Comparison of ENCODE assay signal across 8 cellular contexts in genomic region chr22:44975444-44976262, GRCh38. TPM values are rescaled to one million over a fixed set of nuclear protein-coding genes. Genes with fewer than 3 reads are reported as not detected.
DNase-seq lines count a peak whose midpoint lies in the region; ATAC-seq and TF ChIP-seq lines count a peak whose summit lies in the region.

No MANE protein-coding gene starts in this region.

- no peaks in the 10 kb centered on the region for H3K27me3 Mint-ChIP-seq in endodermal cell (ENCODE audit: insufficient read depth)

- TF ChIP-seq CTCF in endodermal cell (conservative IDR thresholded peaks at IDR 0.05) = peak; percentile 96

- H3K9ac ChIP-seq in endodermal cell (ENCODE audit: extremely low read depth, low read length, poor library complexity, severe bottlenecking) = no peak overlapping the region
- no peak overlapping the region for H3K9ac ChIP-seq in mesenchymal stem cell (ENCODE audit: low read length)

- H3K79me1 ChIP-seq in mesenchymal stem cell (replicated peaks; ENCODE audit: low read length, poor library complexity, severe bottlenecking) = no peaks in the 10 kb centered on the region

- H4K8ac ChIP-seq in mesenchymal stem cell (ENCODE audit: low read length) = no peak overlapping the region

- H3K9me3 Mint-ChIP-seq in endodermal cell = no peaks in the 10 kb centered on the region

- peaks cover 26% of the 10 kb centered on the region for H3K36me3 Mint-ChIP-seq in endodermal cell (ENCODE audit: low read depth)

- H2BK12ac ChIP-seq in mesenchymal stem cell (ENCODE audit: low read length in 2 of 2) = no peak overlapping the region

- no peak overlapping the region for H2BK15ac ChIP-seq in mesenchymal stem cell (ENCODE audit: low read depth, poor library complexity, severe bottlenecking)

- no peak overlapping the region for H2BK120ac ChIP-seq in mesenchymal stem cell (ENCODE audit: low read depth, low read length)

- ATAC-seq in GM18498 (IDR thresholded peaks at IDR 0.05; ENCODE audit: unreplicated experiment) = no peak

- no peak overlapping the region for H3K23ac ChIP-seq in mesenchymal stem cell (ENCODE audit: low read length in 2 of 2)

- H3K4me3 ChIP-seq in endodermal cell (ENCODE audit: low read length) (no peak overlapping the region), mesenchymal stem cell (ENCODE audit: insufficient read depth in 1 of 2, low read depth in 1 of 2, low read length in 2 of 2) (no peak overlapping the region)

- no peak overlapping the region for H4K91ac ChIP-seq in mesenchymal stem cell (ENCODE audit: low read length)

- H3K4me2 ChIP-seq in mesenchymal stem cell (ENCODE audit: low read length, poor library complexity, severe bottlenecking) = no peak overlapping the region

- 48 to 53% methylated on average over 18 to 21 of the region's 21 CpGs for WGBS in endodermal cell (ENCODE audit: insufficient coverage in 1 of 2, insufficient read length in 1 of 2), 2 experiments
- WGBS in mesenchymal stem cell = 35% methylated on average over 19 of the region's 21 CpGs

- H3K36me3 ChIP-seq in endodermal cell (ENCODE audit: control insufficient read depth, insufficient read depth, low read length) = peaks cover 15% of the 10 kb centered on the region
- no peaks in the 10 kb centered on the region for H3K36me3 ChIP-seq in mesenchymal stem cell (ENCODE audit: control insufficient read depth in 1 of 2, insufficient read depth in 2 of 2, low read depth in 1 of 2, low read length in 2 of 2)

- H3K9me3 ChIP-seq in endodermal cell (ENCODE audit: control insufficient read depth, low read length) = no peaks in the 10 kb centered on the region
- no peaks in the 10 kb centered on the region for H3K9me3 ChIP-seq in mesenchymal stem cell (ENCODE audit: control insufficient read depth, low read length)

- H2AFZ ChIP-seq in mesenchymal stem cell (ENCODE audit: low read depth, low read length) = no peak overlapping the region

- H2BK5ac ChIP-seq in mesenchymal stem cell (ENCODE audit: low read depth, low read length, poor library complexity, severe bottlenecking) = no peak overlapping the region

- no peak overlapping the region for H2AK5ac ChIP-seq in mesenchymal stem cell (ENCODE audit: low read length, severe bottlenecking)

- DNase-seq in NCI-H345 (lab: John Stamatoyannopoulos, UW) = peak; percentile 14
- DNase-seq in NCI-H345 treated with DMSO at 0.1 percent for 48 hours (lab: John Stamatoyannopoulos, UW; ENCODE audit: unreplicated experiment) = no peak
- peak; percentile 87 for DNase-seq in NCI-H1048 (lab: John Stamatoyannopoulos, UW)
- peak; percentile 10 to 44 for DNase-seq in activated CD4-positive, alpha-beta T cell treated with anti-CD3 and anti-CD28 coated beads, Interleukin-2, amount 50 U/mL, for 24 hours (ENCODE audit: low read depth in 1 of 2, low spot score in 1 of 2)
- DNase-seq in endodermal cell = peak; percentile 98
- DNase-seq in mesenchymal stem cell = peak; percentile 70
- peak; percentile 41 for DNase-seq in stimulated activated CD8-positive, alpha-beta memory T cell treated with anti-CD3 and anti-CD28 coated beads, Interleukin-7, amount 100 ng/mL, for 24 hours (ENCODE audit: low read depth)

- H3K14ac ChIP-seq in mesenchymal stem cell (ENCODE audit: low read length in 2 of 2) = no peak overlapping the region

- H3K27me3 ChIP-seq in endodermal cell (ENCODE audit: control insufficient read depth, insufficient read depth, low read length, poor library complexity, severe bottlenecking) (no peaks in the 10 kb centered on the region), mesenchymal stem cell (ENCODE audit: control insufficient read depth in 1 of 2, insufficient read depth in 1 of 2, low read length in 2 of 2) (peaks cover 25 to 72% of the 10 kb centered on the region in 2 experiments)

- H3K27ac Mint-ChIP-seq in endodermal cell = no peak overlapping the region

- H3K4ac ChIP-seq in mesenchymal stem cell (ENCODE audit: low read depth in 1 of 2, low read length in 2 of 2) = no peak overlapping the region

- no peak overlapping the region for H3K4me3 Mint-ChIP-seq in endodermal cell

- H3K18ac ChIP-seq in mesenchymal stem cell (ENCODE audit: low read depth in 1 of 2, low read length in 2 of 2) = no peak overlapping the region

- peaks cover 11% of the 10 kb centered on the region for H3K4me1 Mint-ChIP-seq in endodermal cell

- H3K27ac ChIP-seq in endodermal cell (ENCODE audit: low read depth, low read length) (no peak overlapping the region), mesenchymal stem cell (ENCODE audit: low read length, poor library complexity, severe bottlenecking) (no peak overlapping the region)

- H3K4me1 ChIP-seq in endodermal cell (ENCODE audit: control insufficient read depth, insufficient read depth, low read length) = no peaks in the 10 kb centered on the region
- no peaks in the 10 kb centered on the region for H3K4me1 ChIP-seq in mesenchymal stem cell (ENCODE audit: control insufficient read depth, insufficient read depth, low read depth, low read length)

RNA-seq across cellular contexts. Expression of gene PHF21B, which starts 34.2 kb away (rescaled TPM):
- 10 to 100 TPM; 57.5 to 69.2 TPM for total RNA-seq in endodermal cell
- 45.2 TPM for polyA plus RNA-seq in endodermal cell (2013, experiment 1 of 2)
- polyA plus RNA-seq in endodermal cell (2013, experiment 2 of 2) = 35.4 TPM
- polyA plus RNA-seq in mesenchymal stem cell (2013, experiment 1 of 2) = 0.11 TPM
- 0.05 TPM for polyA plus RNA-seq in mesenchymal stem cell (2013, experiment 2 of 2)
